In genomic region chr7:6367701-6368211, GRCh38 we compare ENCODE assay signal across 12 cellular contexts. TPM values are rescaled to one million over a fixed set of nuclear protein-coding genes. Genes with fewer than 3 reads are reported as not detected.
A peak's percentile ranks its signal among the peaks of the same experiment; 100 is the strongest.
DNase-seq lines count a peak whose midpoint lies in the region; ATAC-seq and TF ChIP-seq lines count a peak whose summit lies in the region.
"Had no signal": no experiment of that assay in that cellular context is flagged by ENCODE, and none has a peak within 500 bp of the region (broad histone marks: within the 10 kb centered on the region; RNA-seq: fewer than 3 reads in every experiment).

No MANE protein-coding gene starts in this region.

- H3K27me3 ChIP-seq in neuron (ENCODE audit: insufficient read depth, low read length): no peaks in the 10 kb centered on the region
- no peaks in the 10 kb centered on the region for H3K27me3 ChIP-seq in lower lobe of right lung (ENCODE audit: low read depth)
- H3K27me3 ChIP-seq: tibial artery had no signal

- H2AFZ ChIP-seq in OCI-LY7 (ENCODE audit: low read length) (peak overlapping the region; percentile 66), neuron (ENCODE audit: low read depth, low read length) (peak overlapping the region; percentile 21)

- no TSS peak for BruUV-seq in OCI-LY7 (replicated peaks; lab: Mats Ljungman, UMichigan)

- no peak for ATAC-seq in lower lobe of right lung
- ATAC-seq: activated CD4-positive, CD25-positive, alpha-beta regulatory T cell treated with anti-CD3 and anti-CD28 coated beads, Interleukin-2, amount 50 U/mL, for 24 hours had no signal

- POLR2A ChIA-PET in OCI-LY7 (lab: Charles Lee): interaction anchor here (0.6 to 1.1 kb wide), 3 partner anchors 17 to 85 kb away, joined by 3 to 4 read pairs (median 4); no protein-coding TSS in a partner anchor

- H3K36me3 ChIP-seq in OCI-LY7 (ENCODE audit: insufficient read depth, low read length): no peaks in the 10 kb centered on the region
- no peaks in the 10 kb centered on the region for H3K36me3 ChIP-seq in neuron (ENCODE audit: insufficient read depth, low read length)
- no peaks in the 10 kb centered on the region for H3K36me3 ChIP-seq in lower lobe of right lung
- H3K36me3 ChIP-seq: tibial artery had no signal

- peak overlapping the region; percentile 32 for H3K4me3 Mint-ChIP-seq in dendritic cell treated with granulocyte-macrophage colony-stimulating factor and Interleukin-4, amounts not matched to agents 40 ng/mL and 50 ng/mL, for 4 days
- H3K4me3 Mint-ChIP-seq: activated naive CD8-positive, alpha-beta T cell treated with anti-CD3 and anti-CD28 coated beads for 36 hours had no signal

- intact Hi-C loops in OCI-LY7 (cut with micrococcal nuclease; ENCODE audit: unreplicated experiment): no loop called here
- intact Hi-C loops in dendritic cell treated with granulocyte-macrophage colony-stimulating factor and Interleukin-4, amounts not matched to agents 40 ng/mL and 50 ng/mL, for 4 days (cut with micrococcal nuclease): no loop called here
- intact Hi-C loops in lower lobe of right lung (cut with DNase I): no loop called here

- H3K4me1 Mint-ChIP-seq in dendritic cell treated with granulocyte-macrophage colony-stimulating factor and Interleukin-4, amounts not matched to agents 40 ng/mL and 50 ng/mL, for 4 days (ENCODE audit: low read depth): peaks cover 19% of the 10 kb centered on the region

- H3K4me1 ChIP-seq in OCI-LY7 (ENCODE audit: insufficient read depth, low read length, poor library complexity, severe bottlenecking) (peaks cover 22% of the 10 kb centered on the region), neuron (ENCODE audit: insufficient read depth, low read length) (no peaks in the 10 kb centered on the region), lower lobe of right lung (peaks cover 6% of the 10 kb centered on the region)
- H3K4me1 ChIP-seq: tibial artery had no signal

- H3K9me3 ChIP-seq in OCI-LY7 (ENCODE audit: low read length): no peaks in the 10 kb centered on the region
- no peaks in the 10 kb centered on the region for H3K9me3 ChIP-seq in neuron (ENCODE audit: low read length)
- H3K9me3 ChIP-seq in lower lobe of right lung: no peaks in the 10 kb centered on the region
- H3K9me3 ChIP-seq: tibial artery had no signal

- no peak for TF ChIP-seq CTCF in OCI-LY7 (conservative IDR thresholded peaks at IDR 0.05; ENCODE audit: low read length)
- no peak for TF ChIP-seq CTCF in lower lobe of right lung (IDR thresholded peaks at IDR 0.05)

- H4K20me1 ChIP-seq in OCI-LY7 (ENCODE audit: insufficient read depth, low read length): no peaks in the 10 kb centered on the region

- no peaks in the 10 kb centered on the region for H3K9me3 Mint-ChIP-seq in dendritic cell treated with granulocyte-macrophage colony-stimulating factor and Interleukin-4, amounts not matched to agents 40 ng/mL and 50 ng/mL, for 4 days
- H3K9me3 Mint-ChIP-seq: activated naive CD8-positive, alpha-beta T cell treated with anti-CD3 and anti-CD28 coated beads for 36 hours had no signal

- H3K27ac ChIP-seq in OCI-LY7 (ENCODE audit: low read depth, low read length, poor library complexity, severe bottlenecking) (no peak overlapping the region), lower lobe of right lung (no peak overlapping the region)
- H3K27ac ChIP-seq: tibial artery had no signal

- H3K9me2 ChIP-seq in OCI-LY7 (ENCODE audit: insufficient read depth, low read length): no peaks in the 10 kb centered on the region

- no peaks in the 10 kb centered on the region for H3K36me3 Mint-ChIP-seq in dendritic cell treated with granulocyte-macrophage colony-stimulating factor and Interleukin-4, amounts not matched to agents 40 ng/mL and 50 ng/mL, for 4 days (ENCODE audit: low read depth)
- H3K36me3 Mint-ChIP-seq: activated naive CD8-positive, alpha-beta T cell treated with anti-CD3 and anti-CD28 coated beads for 36 hours had no signal

- peak; percentile 30 for DNase-seq in GF-D8 (lab: John Stamatoyannopoulos, UW)
- no peak for DNase-seq in OCI-LY7 (ENCODE audit: low spot score)
- DNase-seq in stimulated activated CD4-positive, alpha-beta T cell treated with anti-CD3 and anti-CD28 coated beads, Interleukin-1b, Interleukin-23, amount 100 ng/mL, for 48 hours: no peak
- no peak for DNase-seq in lower lobe of right lung
- DNase-seq in DMS153 treated with DMSO at 0.1 percent for 48 hours (lab: John Stamatoyannopoulos, UW; ENCODE audit: unreplicated experiment): no peak
- DNase-seq in COR-L47 (lab: John Stamatoyannopoulos, UW): no peak
- DNase-seq: activated naive CD8-positive, alpha-beta T cell treated with anti-CD3 and anti-CD28 coated beads for 36 hours; DMS153; tibial artery had no signal

- no peak overlapping the region; the same call in 1 of the 2 replicates for H3K4me2 ChIP-seq in OCI-LY7 (ENCODE audit: low read length)

- peak overlapping the region; percentile 84 for H3K27ac Mint-ChIP-seq in dendritic cell treated with granulocyte-macrophage colony-stimulating factor and Interleukin-4, amounts not matched to agents 40 ng/mL and 50 ng/mL, for 4 days
- H3K27ac Mint-ChIP-seq: activated naive CD8-positive, alpha-beta T cell treated with anti-CD3 and anti-CD28 coated beads for 36 hours had no signal

- H3K79me2 ChIP-seq in OCI-LY7 (ENCODE audit: insufficient read depth, low read depth, low read length): peaks cover 2% of the 10 kb centered on the region; the same call in 1 of the 2 replicates

- no peaks in the 10 kb centered on the region for H3K27me3 Mint-ChIP-seq in dendritic cell treated with granulocyte-macrophage colony-stimulating factor and Interleukin-4, amounts not matched to agents 40 ng/mL and 50 ng/mL, for 4 days
- H3K27me3 Mint-ChIP-seq: activated naive CD8-positive, alpha-beta T cell treated with anti-CD3 and anti-CD28 coated beads for 36 hours had no signal

- no peak overlapping the region for H3K4me3 ChIP-seq in OCI-LY7 (ENCODE audit: low read depth, low read length, poor library complexity, severe bottlenecking)
- H3K4me3 ChIP-seq in neuron (ENCODE audit: low read length): no peak overlapping the region
- no peak overlapping the region for H3K4me3 ChIP-seq in lower lobe of right lung
- H3K4me3 ChIP-seq: tibial artery had no signal

- CTCF ChIA-PET in OCI-LY7 (lab: Charles Lee; ENCODE audit: unreplicated experiment): no interaction called here

RNA-seq across cellular contexts. Expression of gene RAC1, which starts 6.6 kb away (rescaled TPM):
- total RNA-seq in OCI-LY7 (2014; rRNA removed; shearing (Covaris generic)): 56.1 and 70.6 TPM in 2 replicates
- 211 and 230 TPM in 2 replicates for total RNA-seq in OCI-LY7 (2022)
- 257 TPM for total RNA-seq in lower lobe of right lung

RNA-seq across cellular contexts. Expression of gene FAM220A, which starts 19.0 kb away (rescaled TPM):
- 13.9 and 15.8 TPM in 2 replicates for total RNA-seq in OCI-LY7 (2014; rRNA removed; shearing (Covaris generic))
- total RNA-seq in OCI-LY7 (2022) (20.0 and 28.7 TPM in 2 replicates), lower lobe of right lung (15.7 TPM)
